Comparison of ENCODE assay signal across 7 cellular contexts in the genomic region with DNA sequence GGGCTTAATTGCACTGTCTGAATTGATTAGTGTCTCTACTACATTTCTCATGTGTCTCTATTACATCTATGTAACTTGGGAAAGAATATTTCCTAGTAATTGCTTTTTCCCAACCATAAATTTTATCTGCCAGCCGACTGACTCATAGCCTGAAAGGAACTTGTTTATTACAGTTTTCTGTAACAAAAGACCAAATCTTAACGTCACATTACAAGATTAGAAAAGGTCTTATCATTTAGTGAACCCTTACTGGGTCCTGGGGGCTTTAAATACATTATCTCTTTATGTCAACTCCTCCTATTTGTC.
DNase-seq lines count a peak whose midpoint lies in the region; TF ChIP-seq lines count a peak whose summit lies in the region.
"Not testable (repeated sequence)": the region's sequence is repeated elsewhere in the genome, so short reads cannot be mapped to it uniquely, and the experiment has no call there.

No MANE protein-coding gene starts in this region.

- intact Hi-C loops in adrenal gland (cut with DNase I) = loop anchor here in 1 of 2 donors (10.0 kb wide), 1 partner anchor 56 kb away; no protein-coding TSS in a partner anchor

- not testable (repeated sequence) for H3K27me3 ChIP-seq in adrenal gland; mesenchymal stem cell (ENCODE audit: control insufficient read depth in 1 of 2, insufficient read depth in 1 of 2, low read length in 2 of 2)

- peak overlapping the region in 4 of 5 donors; percentile 44 to 71 (median 66) for H3K27ac ChIP-seq in adrenal gland
- not testable (repeated sequence) for H3K27ac ChIP-seq in mesenchymal stem cell (ENCODE audit: low read length, poor library complexity, severe bottlenecking)

- TF ChIP-seq POLR2A in adrenal gland (IDR thresholded peaks at IDR 0.05) = not testable (repeated sequence)

- 15 to 34% (median 24%) methylated on average over 2 of the region's 2 CpGs for WGBS in adrenal gland, 4 donors
- WGBS in mesenchymal stem cell = 0% methylated on average over 1 of the region's 2 CpGs

- not testable (repeated sequence) for TF ChIP-seq CTCF in adrenal gland (IDR thresholded peaks at IDR 0.05)

- not testable (repeated sequence) for H3K4me2 ChIP-seq in mesenchymal stem cell (ENCODE audit: low read length, poor library complexity, severe bottlenecking)

- H3K4ac ChIP-seq in mesenchymal stem cell (ENCODE audit: low read depth in 1 of 2, low read length in 2 of 2) = not testable (repeated sequence)

- peak; percentile 16 for DNase-seq in ELR (ENCODE audit: low read depth)
- peak; percentile 34 for DNase-seq in NCI-H1694 (lab: John Stamatoyannopoulos, UW)
- peak in 2 of 7 donors; percentile 19 to 22 for DNase-seq in adrenal gland
- peak; percentile 60 for DNase-seq in dermis blood vessel endothelial cell
- peak; percentile 73 for DNase-seq in fibroblast of peridontal ligament (ENCODE audit: extremely low read depth)
- DNase-seq in mesenchymal stem cell = peak; percentile 80

- H2AK5ac ChIP-seq in mesenchymal stem cell (ENCODE audit: low read length, severe bottlenecking) = not testable (repeated sequence)

- H4K8ac ChIP-seq in mesenchymal stem cell (ENCODE audit: low read length) = not testable (repeated sequence)

- not testable (repeated sequence) for H3K9ac ChIP-seq in mesenchymal stem cell (ENCODE audit: low read length)

- H2BK15ac ChIP-seq in mesenchymal stem cell (ENCODE audit: low read depth, poor library complexity, severe bottlenecking) = not testable (repeated sequence)

- H3K14ac ChIP-seq in mesenchymal stem cell (ENCODE audit: low read length in 2 of 2) = not testable (repeated sequence)

- H3K36me3 ChIP-seq in adrenal gland (replicated peaks in 1 of 2) = not testable (repeated sequence)
- peaks cover 7 to 30% of the 10 kb centered on the region in 2 experiments for H3K36me3 ChIP-seq in mesenchymal stem cell (ENCODE audit: control insufficient read depth in 1 of 2, insufficient read depth in 2 of 2, low read depth in 1 of 2, low read length in 2 of 2)

- not testable (repeated sequence) for H2BK5ac ChIP-seq in mesenchymal stem cell (ENCODE audit: low read depth, low read length, poor library complexity, severe bottlenecking)

- not testable (repeated sequence) for H3K9me3 ChIP-seq in adrenal gland (replicated peaks in 1 of 3); mesenchymal stem cell (ENCODE audit: control insufficient read depth, low read length)

- H2BK12ac ChIP-seq in mesenchymal stem cell (ENCODE audit: low read length in 2 of 2) = not testable (repeated sequence)

- H4K91ac ChIP-seq in mesenchymal stem cell (ENCODE audit: low read length) = not testable (repeated sequence)

- not testable (repeated sequence) for H2AFZ ChIP-seq in mesenchymal stem cell (ENCODE audit: low read depth, low read length)

- H3K18ac ChIP-seq in mesenchymal stem cell (ENCODE audit: low read depth in 1 of 2, low read length in 2 of 2) = not testable (repeated sequence)

- H3K4me1 ChIP-seq in adrenal gland (replicated peaks in 1 of 2); mesenchymal stem cell (ENCODE audit: control insufficient read depth, insufficient read depth, low read depth, low read length): not testable (repeated sequence)

- H3K79me1 ChIP-seq in mesenchymal stem cell (replicated peaks; ENCODE audit: low read length, poor library complexity, severe bottlenecking) = not testable (repeated sequence)

- H3K23ac ChIP-seq in mesenchymal stem cell (ENCODE audit: low read length in 2 of 2) = not testable (repeated sequence)

- H3K4me3 ChIP-seq in adrenal gland; mesenchymal stem cell (ENCODE audit: insufficient read depth in 1 of 2, low read depth in 1 of 2, low read length in 2 of 2): not testable (repeated sequence)

- H2BK120ac ChIP-seq in mesenchymal stem cell (ENCODE audit: low read depth, low read length) = not testable (repeated sequence)

TF ChIP-seq in PFSK-1, 5 proteins besides CTCF, POLR2A, EP300 and RAD21:
- TF ChIP-seq SIN3A (IDR thresholded peaks at IDR 0.05; ENCODE audit: borderline replicate concordance, insufficient read depth, low read length) = 0 out of 2 replicates have a peak, but pooled peaks have one; percentile 12
